Comparison of ENCODE assay signal across 23 cellular contexts in the genomic region with DNA sequence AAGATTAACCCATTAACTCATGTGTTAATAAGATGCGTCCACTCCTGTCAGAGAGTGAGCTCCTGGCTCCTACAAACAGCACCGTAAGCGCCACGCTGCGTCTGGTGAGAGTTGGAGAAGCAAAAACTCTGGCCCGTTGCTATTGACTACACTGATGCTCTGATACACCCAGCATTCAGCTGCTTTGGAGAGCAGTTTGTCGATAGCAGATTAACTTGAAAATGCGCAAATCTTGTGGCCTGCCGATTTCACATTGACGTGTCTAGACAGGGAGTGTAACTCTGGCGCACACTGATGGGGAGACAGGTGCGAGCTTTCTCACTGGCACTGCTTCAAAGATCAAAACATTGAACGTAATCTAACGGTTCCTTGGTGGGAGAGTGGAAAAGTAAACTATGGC.
"Had no signal": no experiment of that assay in that cellular context is flagged by ENCODE, and none has a peak within 500 bp of the region (broad histone marks: within the 10 kb centered on the region; RNA-seq: fewer than 3 reads in every experiment).

No MANE protein-coding gene starts in this region.

- ATAC-seq: foreskin keratinocyte; natural killer cell; psoas muscle; sciatic nerve; stimulated activated naive B cell treated with anti-CD40 and anti-IgM and Interleukin-4, amounts not matched to agents 10 μg/mL and 1 μg/mL and 100 μg/mL, for 72 hours; stimulated activated naive CD8-positive, alpha-beta T cell treated with anti-CD3 and anti-CD28 coated beads, Interleukin-15, amount 100 ng/mL, for 72 hours had no signal

- H3K4me3 ChIP-seq: hepatocyte, neural progenitor cell, psoas muscle, spleen, thoracic aorta, transverse colon had no signal

- H3K79me2 ChIP-seq: hepatocyte had no signal

- H3K9me3 ChIP-seq: psoas muscle, spleen, thoracic aorta, transverse colon had no signal

- H3K9ac ChIP-seq: neural progenitor cell had no signal

- H2AFZ ChIP-seq: hepatocyte, neural progenitor cell had no signal

- H3K36me3 ChIP-seq: neural progenitor cell, spleen, thoracic aorta, transverse colon had no signal

- DNase-seq: dermis blood vessel endothelial cell; effector CD4-positive, alpha-beta T cell; endodermal cell; erythroblast; foreskin keratinocyte; kidney glomerular epithelial cell; natural killer cell; nucleus accumbens; psoas muscle; retina; stimulated activated CD4-positive, alpha-beta T cell treated with anti-CD3 and anti-CD28 coated beads, Interleukin-15, amount 100 ng/mL, for 24 hours; stimulated activated CD4-positive, alpha-beta T cell treated with anti-CD3 and anti-CD28 coated beads, Interleukin-1b, Interleukin-23, amount 100 ng/mL, for 48 hours; stimulated activated CD4-positive, alpha-beta T cell treated with anti-CD3 and anti-CD28 coated beads, Interleukin-4, amount 100 ng/mL, for 24 hours; stimulated activated naive B cell treated with anti-CD40 and anti-IgM and Interleukin-4, amounts not matched to agents 10 μg/mL and 1 μg/mL and 100 μg/mL, for 72 hours; stimulated activated naive CD8-positive, alpha-beta T cell treated with anti-CD3 and anti-CD28 coated beads, Interleukin-15, amount 100 ng/mL, for 72 hours; transverse colon had no signal

- H3K4me2 ChIP-seq: hepatocyte, neural progenitor cell had no signal

- H3K27me3 ChIP-seq: foreskin keratinocyte, hepatocyte, neural progenitor cell had no signal

- H3K27ac ChIP-seq: foreskin keratinocyte, hepatocyte, neural progenitor cell, psoas muscle, spleen, thoracic aorta, transverse colon had no signal

- FAIRE-seq: colon, endothelial cell of umbilical vein had no signal

- H3K4me1 ChIP-seq: foreskin keratinocyte, neural progenitor cell, psoas muscle, transverse colon had no signal
